Comparison of ENCODE assay signal across 1 cellular context in the genomic region with DNA sequence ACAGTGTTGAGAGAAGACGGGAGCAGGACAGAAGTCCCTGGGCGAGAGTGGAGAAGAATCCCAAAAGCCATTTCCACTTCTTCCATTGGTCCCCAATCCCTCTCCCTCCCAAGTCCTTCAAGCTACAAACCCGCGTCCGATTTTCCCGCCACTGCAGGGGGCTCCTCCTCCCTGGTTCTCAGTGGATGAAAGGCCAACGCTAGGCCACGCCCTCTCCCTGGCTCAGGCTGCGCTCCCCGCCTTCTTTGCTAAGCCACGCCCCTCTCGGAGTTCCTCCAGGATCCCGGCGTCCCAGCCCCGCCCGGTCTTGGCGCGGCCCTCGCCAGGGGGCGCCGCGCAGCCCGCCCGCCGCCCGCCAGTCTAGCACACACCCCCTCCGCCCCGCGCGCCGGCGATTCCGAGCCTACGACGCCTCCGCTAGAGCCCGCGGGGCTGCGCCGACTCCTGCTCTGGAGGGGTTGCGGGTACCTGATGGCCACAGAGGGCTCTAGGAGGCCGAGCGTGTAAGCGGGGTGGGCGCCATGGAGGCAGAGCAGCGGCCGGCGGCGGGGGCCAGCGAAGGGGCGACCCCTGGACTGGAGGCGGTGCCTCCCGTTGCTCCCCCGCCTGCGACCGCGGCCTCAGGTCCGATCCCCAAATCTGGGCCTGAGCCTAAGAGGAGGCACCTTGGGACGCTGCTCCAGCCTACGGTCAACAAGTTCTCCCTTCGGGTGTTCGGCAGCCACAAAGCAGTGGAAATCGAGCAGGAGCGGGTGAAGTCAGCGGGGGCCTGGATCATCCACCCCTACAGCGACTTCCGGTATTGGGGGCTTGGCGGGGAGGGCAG.
TF ChIP-seq lines count a peak whose summit lies in the region.

TSS of gene HCN3 (plus strand) at position 394 of the 826 bp plus-strand sequence. CDS start at position 522, 128 bp downstream.

TF ChIP-seq in HepG2, 621 proteins besides CTCF, POLR2A, EP300 and RAD21 (continued from another document and continues in another):
- TF ChIP-seq, protein P1, sequence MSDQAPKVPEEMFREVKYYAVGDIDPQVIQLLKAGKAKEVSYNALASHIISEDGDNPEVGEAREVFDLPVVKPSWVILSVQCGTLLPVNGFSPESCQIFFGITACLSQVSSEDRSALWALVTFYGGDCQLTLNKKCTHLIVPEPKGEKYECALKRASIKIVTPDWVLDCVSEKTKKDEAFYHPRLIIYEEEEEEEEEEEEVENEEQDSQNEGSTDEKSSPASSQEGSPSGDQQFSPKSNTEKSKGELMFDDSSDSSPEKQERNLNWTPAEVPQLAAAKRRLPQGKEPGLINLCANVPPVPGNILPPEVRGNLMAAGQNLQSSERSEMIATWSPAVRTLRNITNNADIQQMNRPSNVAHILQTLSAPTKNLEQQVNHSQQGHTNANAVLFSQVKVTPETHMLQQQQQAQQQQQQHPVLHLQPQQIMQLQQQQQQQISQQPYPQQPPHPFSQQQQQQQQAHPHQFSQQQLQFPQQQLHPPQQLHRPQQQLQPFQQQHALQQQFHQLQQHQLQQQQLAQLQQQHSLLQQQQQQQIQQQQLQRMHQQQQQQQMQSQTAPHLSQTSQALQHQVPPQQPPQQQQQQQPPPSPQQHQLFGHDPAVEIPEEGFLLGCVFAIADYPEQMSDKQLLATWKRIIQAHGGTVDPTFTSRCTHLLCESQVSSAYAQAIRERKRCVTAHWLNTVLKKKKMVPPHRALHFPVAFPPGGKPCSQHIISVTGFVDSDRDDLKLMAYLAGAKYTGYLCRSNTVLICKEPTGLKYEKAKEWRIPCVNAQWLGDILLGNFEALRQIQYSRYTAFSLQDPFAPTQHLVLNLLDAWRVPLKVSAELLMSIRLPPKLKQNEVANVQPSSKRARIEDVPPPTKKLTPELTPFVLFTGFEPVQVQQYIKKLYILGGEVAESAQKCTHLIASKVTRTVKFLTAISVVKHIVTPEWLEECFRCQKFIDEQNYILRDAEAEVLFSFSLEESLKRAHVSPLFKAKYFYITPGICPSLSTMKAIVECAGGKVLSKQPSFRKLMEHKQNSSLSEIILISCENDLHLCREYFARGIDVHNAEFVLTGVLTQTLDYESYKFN (CRISPR knock-in tag; conservative IDR thresholded peaks at IDR 0.05), result peak; percentile 41
- TF ChIP-seq NR2F2 (IDR thresholded peaks at IDR 0.05; ENCODE audit: borderline replicate concordance, low read depth), result no peak
- TF ChIP-seq PHF20 (CRISPR knock-in tag; IDR thresholded peaks at IDR 0.05), result peak; percentile 61
- TF ChIP-seq ZNF235 (CRISPR knock-in tag; IDR thresholded peaks at IDR 0.05; ENCODE audit: borderline replicate concordance), result peak; percentile 67; the same call in 1 of the 2 replicates
- TF ChIP-seq HNRNPL (IDR thresholded peaks at IDR 0.05; ENCODE audit: low read depth, low read length), result no peak
- peak; percentile 14; the same call in 1 of the 2 replicates for TF ChIP-seq ZNF350 (CRISPR knock-in tag; IDR thresholded peaks at IDR 0.05; ENCODE audit: borderline replicate concordance, low read depth)
- 0 out of 2 replicates have a peak, but pooled peaks have one; percentile 51 for TF ChIP-seq MIER2 (CRISPR knock-in tag; IDR thresholded peaks at IDR 0.05)
- TF ChIP-seq ZNF124 (CRISPR knock-in tag; IDR thresholded peaks at IDR 0.05), result no peak
- TF ChIP-seq, protein P2, sequence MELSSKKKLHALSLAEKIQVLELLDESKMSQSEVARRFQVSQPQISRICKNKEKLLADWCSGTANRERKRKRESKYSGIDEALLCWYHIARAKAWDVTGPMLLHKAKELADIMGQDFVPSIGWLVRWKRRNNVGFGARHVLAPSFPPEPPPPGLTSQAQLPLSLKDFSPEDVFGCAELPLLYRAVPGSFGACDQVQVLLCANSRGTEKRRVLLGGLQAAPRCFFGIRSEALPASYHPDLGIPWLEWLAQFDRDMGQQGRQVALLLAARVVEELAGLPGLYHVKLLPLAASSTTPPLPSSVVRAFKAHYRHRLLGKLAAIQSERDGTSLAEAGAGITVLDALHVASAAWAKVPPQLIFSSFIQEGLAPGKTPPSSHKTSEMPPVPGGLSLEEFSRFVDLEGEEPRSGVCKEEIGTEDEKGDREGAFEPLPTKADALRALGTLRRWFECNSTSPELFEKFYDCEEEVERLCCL (CRISPR knock-in tag; IDR thresholded peaks at IDR 0.05; ENCODE audit: borderline replicate concordance), result 0 out of 2 replicates have a peak, but pooled peaks have one; percentile 65
- no peak for TF ChIP-seq GTF2F1 (IDR thresholded peaks at IDR 0.05; ENCODE audit: low read length)
- TF ChIP-seq, protein P3, sequence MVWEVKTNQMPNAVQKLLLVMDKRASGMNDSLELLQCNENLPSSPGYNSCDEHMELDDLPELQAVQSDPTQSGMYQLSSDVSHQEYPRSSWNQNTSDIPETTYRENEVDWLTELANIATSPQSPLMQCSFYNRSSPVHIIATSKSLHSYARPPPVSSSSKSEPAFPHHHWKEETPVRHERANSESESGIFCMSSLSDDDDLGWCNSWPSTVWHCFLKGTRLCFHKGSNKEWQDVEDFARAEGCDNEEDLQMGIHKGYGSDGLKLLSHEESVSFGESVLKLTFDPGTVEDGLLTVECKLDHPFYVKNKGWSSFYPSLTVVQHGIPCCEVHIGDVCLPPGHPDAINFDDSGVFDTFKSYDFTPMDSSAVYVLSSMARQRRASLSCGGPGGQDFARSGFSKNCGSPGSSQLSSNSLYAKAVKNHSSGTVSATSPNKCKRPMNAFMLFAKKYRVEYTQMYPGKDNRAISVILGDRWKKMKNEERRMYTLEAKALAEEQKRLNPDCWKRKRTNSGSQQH (CRISPR knock-in tag; IDR thresholded peaks at IDR 0.05; ENCODE audit: low read depth), result peak; percentile 70; the same call in 1 of the 2 replicates
- TF ChIP-seq, protein P4, sequence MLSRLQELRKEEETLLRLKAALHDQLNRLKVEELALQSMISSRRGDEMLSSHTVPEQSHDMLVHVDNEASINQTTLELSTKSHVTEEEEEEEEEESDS (CRISPR knock-in tag; IDR thresholded peaks at IDR 0.05; ENCODE audit: borderline replicate concordance), result peak; percentile 66; the same call in 1 of the 2 replicates
- no peak; the same call in 1 of the 2 replicates for TF ChIP-seq RXRA (CRISPR knock-in tag; IDR thresholded peaks at IDR 0.05)
- TF ChIP-seq PHB2 (IDR thresholded peaks at IDR 0.05; ENCODE audit: partially characterized antibody), result no peak
- TF ChIP-seq MAFF (IDR thresholded peaks at IDR 0.05; ENCODE audit: low read depth, low read length), result no peak
- TF ChIP-seq KDM2A (CRISPR knock-in tag; IDR thresholded peaks at IDR 0.05; ENCODE audit: borderline replicate concordance, low read depth), result peak; percentile 32; the same call in 1 of the 2 replicates
- TF ChIP-seq, protein P5, sequence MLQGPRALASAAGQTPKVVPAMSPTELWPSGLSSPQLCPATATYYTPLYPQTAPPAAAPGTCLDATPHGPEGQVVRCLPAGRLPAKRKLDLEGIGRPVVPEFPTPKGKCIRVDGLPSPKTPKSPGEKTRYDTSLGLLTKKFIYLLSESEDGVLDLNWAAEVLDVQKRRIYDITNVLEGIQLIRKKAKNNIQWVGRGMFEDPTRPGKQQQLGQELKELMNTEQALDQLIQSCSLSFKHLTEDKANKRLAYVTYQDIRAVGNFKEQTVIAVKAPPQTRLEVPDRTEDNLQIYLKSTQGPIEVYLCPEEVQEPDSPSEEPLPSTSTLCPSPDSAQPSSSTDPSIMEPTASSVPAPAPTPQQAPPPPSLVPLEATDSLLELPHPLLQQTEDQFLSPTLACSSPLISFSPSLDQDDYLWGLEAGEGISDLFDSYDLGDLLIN (CRISPR knock-in tag; IDR thresholded peaks at IDR 0.05; ENCODE audit: borderline replicate concordance), result peak; percentile 51; the same call in 1 of the 2 replicates
- peak; percentile 67 for TF ChIP-seq SP5 (CRISPR knock-in tag; IDR thresholded peaks at IDR 0.05; ENCODE audit: borderline replicate concordance, low read depth)
- TF ChIP-seq, protein P6, sequence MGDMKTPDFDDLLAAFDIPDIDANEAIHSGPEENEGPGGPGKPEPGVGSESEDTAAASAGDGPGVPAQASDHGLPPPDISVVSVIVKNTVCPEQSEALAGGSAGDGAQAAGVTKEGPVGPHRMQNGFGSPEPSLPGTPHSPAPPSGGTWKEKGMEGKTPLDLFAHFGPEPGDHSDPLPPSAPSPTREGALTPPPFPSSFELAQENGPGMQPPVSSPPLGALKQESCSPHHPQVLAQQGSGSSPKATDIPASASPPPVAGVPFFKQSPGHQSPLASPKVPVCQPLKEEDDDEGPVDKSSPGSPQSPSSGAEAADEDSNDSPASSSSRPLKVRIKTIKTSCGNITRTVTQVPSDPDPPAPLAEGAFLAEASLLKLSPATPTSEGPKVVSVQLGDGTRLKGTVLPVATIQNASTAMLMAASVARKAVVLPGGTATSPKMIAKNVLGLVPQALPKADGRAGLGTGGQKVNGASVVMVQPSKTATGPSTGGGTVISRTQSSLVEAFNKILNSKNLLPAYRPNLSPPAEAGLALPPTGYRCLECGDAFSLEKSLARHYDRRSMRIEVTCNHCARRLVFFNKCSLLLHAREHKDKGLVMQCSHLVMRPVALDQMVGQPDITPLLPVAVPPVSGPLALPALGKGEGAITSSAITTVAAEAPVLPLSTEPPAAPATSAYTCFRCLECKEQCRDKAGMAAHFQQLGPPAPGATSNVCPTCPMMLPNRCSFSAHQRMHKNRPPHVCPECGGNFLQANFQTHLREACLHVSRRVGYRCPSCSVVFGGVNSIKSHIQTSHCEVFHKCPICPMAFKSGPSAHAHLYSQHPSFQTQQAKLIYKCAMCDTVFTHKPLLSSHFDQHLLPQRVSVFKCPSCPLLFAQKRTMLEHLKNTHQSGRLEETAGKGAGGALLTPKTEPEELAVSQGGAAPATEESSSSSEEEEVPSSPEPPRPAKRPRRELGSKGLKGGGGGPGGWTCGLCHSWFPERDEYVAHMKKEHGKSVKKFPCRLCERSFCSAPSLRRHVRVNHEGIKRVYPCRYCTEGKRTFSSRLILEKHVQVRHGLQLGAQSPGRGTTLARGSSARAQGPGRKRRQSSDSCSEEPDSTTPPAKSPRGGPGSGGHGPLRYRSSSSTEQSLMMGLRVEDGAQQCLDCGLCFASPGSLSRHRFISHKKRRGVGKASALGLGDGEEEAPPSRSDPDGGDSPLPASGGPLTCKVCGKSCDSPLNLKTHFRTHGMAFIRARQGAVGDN (CRISPR knock-in tag; IDR thresholded peaks at IDR 0.05), result peak; percentile 92
- no peak for TF ChIP-seq NPAS2 (CRISPR knock-in tag; IDR thresholded peaks at IDR 0.05; ENCODE audit: borderline replicate concordance)
- TF ChIP-seq MYC (CRISPR knock-in tag; IDR thresholded peaks at IDR 0.05; ENCODE audit: borderline replicate concordance), result peak; percentile 61; the same call in 1 of the 2 replicates
- TF ChIP-seq SALL1 (CRISPR knock-in tag; IDR thresholded peaks at IDR 0.05), result peak; percentile 75
- TF ChIP-seq EEA1 (CRISPR knock-in tag; IDR thresholded peaks at IDR 0.05; ENCODE audit: borderline replicate concordance), result no peak
- TF ChIP-seq ZNF615 (CRISPR knock-in tag; IDR thresholded peaks at IDR 0.05; ENCODE audit: borderline replicate concordance), result no peak
- peak; percentile 43; the same call in 1 of the 2 replicates for TF ChIP-seq ELF1 (CRISPR knock-in tag; IDR thresholded peaks at IDR 0.05)
- no peak for TF ChIP-seq SETDB1 (CRISPR knock-in tag; IDR thresholded peaks at IDR 0.05; ENCODE audit: borderline replicate concordance)
- peak; percentile 62; the same call in 1 of the 2 replicates for TF ChIP-seq TARDBP (CRISPR knock-in tag; IDR thresholded peaks at IDR 0.05)
- TF ChIP-seq YEATS4 (CRISPR knock-in tag; IDR thresholded peaks at IDR 0.05; ENCODE audit: borderline replicate concordance), result peak; percentile 86; the same call in 1 of the 2 replicates
- TF ChIP-seq BORCS8-MEF2B (CRISPR knock-in tag; IDR thresholded peaks at IDR 0.05), result peak; percentile 85
- TF ChIP-seq ZNF589 (CRISPR knock-in tag; conservative IDR thresholded peaks at IDR 0.05), result peak; percentile 24; the same call in 1 of the 2 replicates
- TF ChIP-seq ZNF331 (CRISPR knock-in tag; IDR thresholded peaks at IDR 0.05), result peak; percentile 57; the same call in 1 of the 2 replicates
- TF ChIP-seq SRSF9 (IDR thresholded peaks at IDR 0.05; ENCODE audit: borderline replicate concordance, insufficient read depth, low read depth, low read length, poor library complexity, severe bottlenecking), result no peak
- peak; percentile 65 for TF ChIP-seq ZFX (CRISPR knock-in tag; IDR thresholded peaks at IDR 0.05; ENCODE audit: low read depth)
- TF ChIP-seq ZNF230 (CRISPR knock-in tag; IDR thresholded peaks at IDR 0.05), result no peak; the same call in 1 of the 2 replicates
- TF ChIP-seq SNAPC2 (CRISPR knock-in tag; IDR thresholded peaks at IDR 0.05), result 0 out of 2 replicates have a peak, but pooled peaks have one; percentile 57
- TF ChIP-seq ZSCAN31 (CRISPR knock-in tag; IDR thresholded peaks at IDR 0.05; ENCODE audit: low read depth), result peak; percentile 87
- TF ChIP-seq FOXO1 (CRISPR knock-in tag; IDR thresholded peaks at IDR 0.05), result no peak
- TF ChIP-seq SRF (IDR thresholded peaks at IDR 0.05; ENCODE audit: low read depth, low read length), result no peak
- TF ChIP-seq SP1 (IDR thresholded peaks at IDR 0.05), result no peak
- TF ChIP-seq SP1 (CRISPR knock-in tag; IDR thresholded peaks at IDR 0.05), result peak; percentile 90
- 0 out of 2 replicates have a peak, but pooled peaks have one; percentile 47 for TF ChIP-seq KMT2A (CRISPR knock-in tag; IDR thresholded peaks at IDR 0.05)
- TF ChIP-seq ZNF20 (CRISPR knock-in tag; IDR thresholded peaks at IDR 0.05), result no peak
- TF ChIP-seq ZNF367 (CRISPR knock-in tag; IDR thresholded peaks at IDR 0.05; ENCODE audit: borderline replicate concordance), result no peak
- TF ChIP-seq TBX2 (CRISPR knock-in tag; IDR thresholded peaks at IDR 0.05; ENCODE audit: borderline replicate concordance), result peak; percentile 58; the same call in 1 of the 2 replicates
- TF ChIP-seq, protein P7, sequence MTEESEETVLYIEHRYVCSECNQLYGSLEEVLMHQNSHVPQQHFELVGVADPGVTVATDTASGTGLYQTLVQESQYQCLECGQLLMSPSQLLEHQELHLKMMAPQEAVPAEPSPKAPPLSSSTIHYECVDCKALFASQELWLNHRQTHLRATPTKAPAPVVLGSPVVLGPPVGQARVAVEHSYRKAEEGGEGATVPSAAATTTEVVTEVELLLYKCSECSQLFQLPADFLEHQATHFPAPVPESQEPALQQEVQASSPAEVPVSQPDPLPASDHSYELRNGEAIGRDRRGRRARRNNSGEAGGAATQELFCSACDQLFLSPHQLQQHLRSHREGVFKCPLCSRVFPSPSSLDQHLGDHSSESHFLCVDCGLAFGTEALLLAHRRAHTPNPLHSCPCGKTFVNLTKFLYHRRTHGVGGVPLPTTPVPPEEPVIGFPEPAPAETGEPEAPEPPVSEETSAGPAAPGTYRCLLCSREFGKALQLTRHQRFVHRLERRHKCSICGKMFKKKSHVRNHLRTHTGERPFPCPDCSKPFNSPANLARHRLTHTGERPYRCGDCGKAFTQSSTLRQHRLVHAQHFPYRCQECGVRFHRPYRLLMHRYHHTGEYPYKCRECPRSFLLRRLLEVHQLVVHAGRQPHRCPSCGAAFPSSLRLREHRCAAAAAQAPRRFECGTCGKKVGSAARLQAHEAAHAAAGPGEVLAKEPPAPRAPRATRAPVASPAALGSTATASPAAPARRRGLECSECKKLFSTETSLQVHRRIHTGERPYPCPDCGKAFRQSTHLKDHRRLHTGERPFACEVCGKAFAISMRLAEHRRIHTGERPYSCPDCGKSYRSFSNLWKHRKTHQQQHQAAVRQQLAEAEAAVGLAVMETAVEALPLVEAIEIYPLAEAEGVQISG (CRISPR knock-in tag; IDR thresholded peaks at IDR 0.05), result peak; percentile 85
- no peak for TF ChIP-seq ISX (CRISPR knock-in tag; conservative IDR thresholded peaks at IDR 0.05)
- 0 out of 2 replicates have a peak, but pooled peaks have one; percentile 41 for TF ChIP-seq AHR (CRISPR knock-in tag; IDR thresholded peaks at IDR 0.05)
- TF ChIP-seq ZNF772 (CRISPR knock-in tag; IDR thresholded peaks at IDR 0.05), result no peak
- TF ChIP-seq NR2C2 (CRISPR knock-in tag; IDR thresholded peaks at IDR 0.05; ENCODE audit: borderline replicate concordance), result peak; percentile 54
- TF ChIP-seq HNRNPLL (IDR thresholded peaks at IDR 0.05; ENCODE audit: low read depth, low read length, poor library complexity, severe bottlenecking), result peak; percentile 89
